17 cellular contexts compared by ENCODE assay signal in genomic region chr10:58897708-58898107, GRCh38.
DNase-seq lines count a peak whose midpoint lies in the region; ATAC-seq and TF ChIP-seq lines count a peak whose summit lies in the region.
"Had no signal": no experiment of that assay in that cellular context is flagged by ENCODE, and none has a peak within 500 bp of the region (broad histone marks: within the 10 kb centered on the region; RNA-seq: fewer than 3 reads in every experiment).

No MANE protein-coding gene starts in this region.

- DNase-seq in fibroblast of gingiva (ENCODE audit: low read depth), result peak; percentile 30
- no peak for DNase-seq in right lobe of liver
- DNase-seq in tibial artery, result no peak
- no peak for DNase-seq in C1 segment of cervical spinal cord (lab: John Stamatoyannopoulos, UW)
- no peak for DNase-seq in posterior vena cava (ENCODE audit: low spot score)
- DNase-seq: CD4-positive, alpha-beta T cell; HCEC 1CT; NCI-H1048; NCI-H1436 treated with DMSO at 0.1 percent for 48 hours; NCI-H2081; NCI-H2227 treated with DMSO at 0.1 percent for 48 hours; NCI-H524; SJCRH30 had no signal

- peak in 3 of 4 donors; percentile 63 to 68 (median 66) for ATAC-seq in right lobe of liver
- no peak for ATAC-seq in HG02588 (IDR thresholded peaks at IDR 0.05; ENCODE audit: unreplicated experiment)
- ATAC-seq: K562 had no signal

- TF ChIP-seq POLR2A in right lobe of liver (IDR thresholded peaks at IDR 0.05), result no peak

- intact Hi-C loops in right lobe of liver (cut with DNase I), result no loop called here
- intact Hi-C loops in tibial artery (cut with DNase I; ENCODE audit: low total_unique reads), result no loop called here
- intact Hi-C loops in posterior vena cava (cut with DNase I), result no loop called here

- H3K27ac ChIP-seq in VCaP, result peak overlapping the region; percentile 52; the same call in 1 of the 2 replicates
- H3K27ac ChIP-seq in right lobe of liver, result peak overlapping the region in 1 of 3 donors; percentile 65
- peak overlapping the region; percentile 22 to 30 for H3K27ac ChIP-seq in tibial artery
- H3K27ac ChIP-seq: PC-9, SJCRH30 had no signal

- H3K36me3 ChIP-seq in right lobe of liver, result no peaks in the 10 kb centered on the region
- H3K36me3 ChIP-seq in tibial artery, result no peaks in the 10 kb centered on the region
- H3K36me3 ChIP-seq: SJCRH30 had no signal

- no peak overlapping the region for H3K4me3 ChIP-seq in right lobe of liver
- no peak overlapping the region for H3K4me3 ChIP-seq in tibial artery
- H3K4me3 ChIP-seq: K562, PC-9, SJCRH30 had no signal

- no peaks in the 10 kb centered on the region for H3K27me3 ChIP-seq in right lobe of liver
- no peaks in the 10 kb centered on the region for H3K27me3 ChIP-seq in tibial artery
- H3K27me3 ChIP-seq: SJCRH30 had no signal

- H3K4me1 ChIP-seq in right lobe of liver (peaks cover 0 to 22% (median 0%) of the 10 kb centered on the region in 4 donors), tibial artery (peaks cover 0 to 8% (median 0%) of the 10 kb centered on the region in 4 donors)
- H3K4me1 ChIP-seq: SJCRH30 had no signal

- TF ChIP-seq CTCF in VCaP (conservative IDR thresholded peaks at IDR 0.05) (no peak), right lobe of liver (IDR thresholded peaks at IDR 0.05) (no peak), tibial artery (IDR thresholded peaks at IDR 0.05) (no peak)

- H3K9me3 ChIP-seq in right lobe of liver, result no peaks in the 10 kb centered on the region
- no peaks in the 10 kb centered on the region for H3K9me3 ChIP-seq in tibial artery
- H3K9me3 ChIP-seq: SJCRH30 had no signal
